In genomic region chr17:31778538-31778937, GRCh38 we compare ENCODE assay signal across 16 cellular contexts.
"Had no signal": no experiment of that assay in that cellular context is flagged by ENCODE, and none has a peak within 500 bp of the region (broad histone marks: within the 10 kb centered on the region; RNA-seq: fewer than 3 reads in every experiment).

No MANE protein-coding gene starts in this region.

- H3K4me3 ChIP-seq: lung, ovary, stomach, testis, upper lobe of right lung had no signal

- DNase-seq: activated CD4-positive, alpha-beta T cell treated with anti-CD3 and anti-CD28 coated beads for 1 hour; activated CD4-positive, alpha-beta T cell treated with anti-CD3 and anti-CD28 coated beads, Interleukin-2, amount 50 U/mL, for 4 hours; activated naive CD4-positive, alpha-beta T cell treated with Interleukin-2 at 50 U/mL for 16 hours; anterior cingulate cortex; hippocampal formation; midbrain; ovary; stimulated activated CD4-positive, alpha-beta T cell treated with anti-CD3 and anti-CD28 coated beads, Interleukin-1b, Interleukin-23, amount 100 ng/mL, for 48 hours; stomach; T-helper 1 cell; T1000; testis; upper lobe of right lung had no signal

- H3K27ac ChIP-seq: ovary, stomach, testis, upper lobe of right lung, VCaP had no signal

- H3K27me3 ChIP-seq: ovary, stomach, testis, upper lobe of right lung had no signal

- H3K36me3 ChIP-seq: ovary, stomach, upper lobe of right lung had no signal

- H3K9me3 ChIP-seq: ovary, stomach, testis, upper lobe of right lung had no signal

- ATAC-seq: activated T-helper 17 cell treated with anti-CD3 and anti-CD28 coated beads, Interleukin-2, amount 50 U/mL, for 72 hours; upper lobe of right lung had no signal

- H3K4me1 ChIP-seq: stomach, testis, upper lobe of right lung had no signal
